ENCODE assay signal across 1 cellular context in the genomic region with DNA sequence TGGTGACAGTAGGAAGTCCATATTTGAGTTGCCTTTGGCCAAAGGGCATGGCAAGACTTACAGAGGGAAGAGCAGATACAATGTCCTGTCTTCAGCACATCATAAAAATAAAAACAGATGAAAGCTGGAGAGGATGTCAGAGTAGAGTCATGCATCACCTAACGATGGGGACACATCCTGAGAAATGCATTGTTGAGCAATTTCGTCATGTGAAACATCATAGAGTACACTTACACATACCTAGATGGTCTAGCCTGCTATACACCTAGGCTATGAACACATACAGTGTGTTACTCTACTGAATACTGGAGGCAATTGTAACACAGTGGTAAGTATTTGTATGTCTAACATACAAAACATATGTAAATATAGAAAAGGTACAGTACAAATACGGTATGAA.
TF ChIP-seq lines count a peak whose summit lies in the region.

No MANE protein-coding gene starts in this region.

TF ChIP-seq in GM23338, 12 proteins besides CTCF, POLR2A, EP300 and RAD21 (continued from another document):
- TF ChIP-seq, protein P1, sequence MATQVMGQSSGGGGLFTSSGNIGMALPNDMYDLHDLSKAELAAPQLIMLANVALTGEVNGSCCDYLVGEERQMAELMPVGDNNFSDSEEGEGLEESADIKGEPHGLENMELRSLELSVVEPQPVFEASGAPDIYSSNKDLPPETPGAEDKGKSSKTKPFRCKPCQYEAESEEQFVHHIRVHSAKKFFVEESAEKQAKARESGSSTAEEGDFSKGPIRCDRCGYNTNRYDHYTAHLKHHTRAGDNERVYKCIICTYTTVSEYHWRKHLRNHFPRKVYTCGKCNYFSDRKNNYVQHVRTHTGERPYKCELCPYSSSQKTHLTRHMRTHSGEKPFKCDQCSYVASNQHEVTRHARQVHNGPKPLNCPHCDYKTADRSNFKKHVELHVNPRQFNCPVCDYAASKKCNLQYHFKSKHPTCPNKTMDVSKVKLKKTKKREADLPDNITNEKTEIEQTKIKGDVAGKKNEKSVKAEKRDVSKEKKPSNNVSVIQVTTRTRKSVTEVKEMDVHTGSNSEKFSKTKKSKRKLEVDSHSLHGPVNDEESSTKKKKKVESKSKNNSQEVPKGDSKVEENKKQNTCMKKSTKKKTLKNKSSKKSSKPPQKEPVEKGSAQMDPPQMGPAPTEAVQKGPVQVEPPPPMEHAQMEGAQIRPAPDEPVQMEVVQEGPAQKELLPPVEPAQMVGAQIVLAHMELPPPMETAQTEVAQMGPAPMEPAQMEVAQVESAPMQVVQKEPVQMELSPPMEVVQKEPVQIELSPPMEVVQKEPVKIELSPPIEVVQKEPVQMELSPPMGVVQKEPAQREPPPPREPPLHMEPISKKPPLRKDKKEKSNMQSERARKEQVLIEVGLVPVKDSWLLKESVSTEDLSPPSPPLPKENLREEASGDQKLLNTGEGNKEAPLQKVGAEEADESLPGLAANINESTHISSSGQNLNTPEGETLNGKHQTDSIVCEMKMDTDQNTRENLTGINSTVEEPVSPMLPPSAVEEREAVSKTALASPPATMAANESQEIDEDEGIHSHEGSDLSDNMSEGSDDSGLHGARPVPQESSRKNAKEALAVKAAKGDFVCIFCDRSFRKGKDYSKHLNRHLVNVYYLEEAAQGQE (IDR thresholded peaks at IDR 0.05; ENCODE audit: unreplicated experiment): no peak
- no peak for TF ChIP-seq NANOG (IDR thresholded peaks at IDR 0.05; ENCODE audit: borderline replicate concordance)
